30 cellular contexts compared by ENCODE assay signal in the genomic region with DNA sequence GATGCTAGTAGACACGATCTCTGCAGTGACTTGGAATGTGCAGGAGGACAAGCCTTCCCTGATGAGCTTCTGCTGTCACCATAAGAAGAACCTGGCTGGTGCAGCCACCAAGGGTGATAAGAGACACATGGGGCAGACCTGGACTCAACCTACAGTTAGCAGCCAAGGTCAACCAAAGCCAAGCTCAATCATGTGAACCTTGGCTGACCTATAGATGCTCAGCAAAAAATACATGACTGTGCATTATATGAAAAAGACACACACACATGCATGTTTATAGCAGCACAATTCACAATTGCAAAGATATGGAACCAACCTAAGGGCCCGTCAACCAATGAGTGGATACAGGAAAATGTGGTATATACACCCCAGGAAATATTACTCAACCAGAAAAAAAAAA.
"Had no signal": no experiment of that assay in that cellular context is flagged by ENCODE, and none has a peak within 500 bp of the region (broad histone marks: within the 10 kb centered on the region; RNA-seq: fewer than 3 reads in every experiment).

No MANE protein-coding gene starts in this region.

- ATAC-seq: activated CD8-positive, alpha-beta memory T cell treated with anti-CD3 and anti-CD28 coated beads, Interleukin-2, amount 10 ng/mL, durations not matched to agents 7 days and 5 days; activated CD8-positive, alpha-beta T cell treated with anti-CD3 and anti-CD28 coated beads for 36 hours; activated naive CD8-positive, alpha-beta T cell treated with anti-CD3 and anti-CD28 coated beads, Interleukin-2, amount 50 U/mL, for 24 hours had no signal

- H3K36me3 ChIP-seq: ascending aorta had no signal

- H3K4me1 ChIP-seq: ascending aorta had no signal

- H3K27me3 ChIP-seq: ascending aorta, cardiac muscle cell had no signal

- H3K4me3 ChIP-seq: ascending aorta, cardiac muscle cell had no signal

- H3K27ac ChIP-seq: ascending aorta, cardiac muscle cell, VCaP had no signal

- FAIRE-seq: bronchial epithelial cell, TTC549 had no signal

- DNase-seq: activated B cell treated with CpG ODN at 0.5 μM for 24 hours; activated CD4-positive, alpha-beta memory T cell treated with anti-CD3 and anti-CD28 coated beads for 36 hours; activated CD4-positive, alpha-beta T cell treated with anti-CD3 and anti-CD28 coated beads for 4 hours; activated CD4-positive, alpha-beta T cell treated with anti-CD3 and anti-CD28 coated beads, Interleukin-2, amount 10 ng/mL, durations not matched to agents 24 days and 14 days; activated CD4-positive, alpha-beta T cell treated with anti-CD3 and anti-CD28 coated beads, Interleukin-2, amount 50 U/mL, for 1 hour; activated CD4-positive, alpha-beta T cell treated with anti-CD3 and anti-CD28 coated beads, Interleukin-2, amount 50 U/mL, for 4 hours; activated CD4-positive, CD25-positive, alpha-beta regulatory T cell treated with anti-CD3 and anti-CD28 coated beads, Interleukin-2, amount 50 U/mL, for 72 hours; activated CD8-positive, alpha-beta memory T cell treated with anti-CD3 and anti-CD28 coated beads, Interleukin-2, amount 10 ng/mL, durations not matched to agents 7 days and 5 days; activated CD8-positive, alpha-beta memory T cell treated with anti-CD3 and anti-CD28 coated beads, Interleukin-2, amount 50 U/mL, for 48 hours; activated CD8-positive, alpha-beta T cell treated with anti-CD3 and anti-CD28 coated beads for 36 hours; activated effector memory CD4-positive, alpha-beta T cell treated with Interleukin-2 at 50 U/mL for 16 hours; activated gamma-delta T cell; activated naive CD4-positive, alpha-beta T cell treated with anti-CD3 and anti-CD28 coated beads, Interleukin-2, amount 10 ng/mL, durations not matched to agents 7 days and 5 days; activated naive CD4-positive, alpha-beta T cell treated with Interleukin-2 at 50 U/mL for 16 hours; activated naive CD8-positive, alpha-beta T cell treated with anti-CD3 and anti-CD28 coated beads, Interleukin-2, amount 10 ng/mL, durations not matched to agents 7 days and 5 days; activated naive CD8-positive, alpha-beta T cell treated with anti-CD3 and anti-CD28 coated beads, Interleukin-2, amount 50 U/mL, for 24 hours; activated T-cell treated with anti-CD3 and anti-CD28 coated beads, Interleukin-2, amount 50 U/mL, for 24 hours; activated T-cell treated with anti-CD3 and anti-CD28 coated beads, Interleukin-2, amount 50 U/mL, for 48 hours; amygdala; anterior cingulate cortex; caudate nucleus; cerebellar nuclear complex; T-helper 1 cell; T-helper 2 cell; T-helper 9 cell had no signal

- H3K9me3 ChIP-seq: ascending aorta had no signal
